ENCODE assay signal across 1 cellular context in the genomic region with DNA sequence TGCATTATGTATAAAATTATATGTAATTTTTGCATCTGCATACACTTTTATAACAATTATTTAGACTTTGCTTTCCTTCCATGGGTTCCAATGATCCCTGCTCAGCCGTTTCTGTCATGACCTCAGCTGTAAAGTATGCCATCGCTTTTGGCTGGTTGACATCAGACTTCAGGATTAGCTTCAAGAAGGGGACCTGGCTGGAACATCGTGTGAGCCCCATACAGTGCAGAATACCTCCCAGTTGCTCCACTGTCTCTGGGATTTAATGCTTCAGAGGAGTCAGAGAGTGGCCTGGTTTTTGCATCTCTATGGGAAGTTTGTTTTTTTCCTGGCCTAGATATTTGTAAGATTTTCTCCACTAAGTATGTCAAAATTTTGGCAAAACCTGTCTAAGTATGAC.
TF ChIP-seq lines count a peak whose summit lies in the region.

No MANE protein-coding gene starts in this region.

TF ChIP-seq in IMR-90, 13 proteins besides CTCF, POLR2A, EP300 and RAD21 (continued from another document):
- TF ChIP-seq MXI1 (IDR thresholded peaks at IDR 0.05; ENCODE audit: borderline replicate concordance, low read depth, low read length): no peak
- no peak for TF ChIP-seq MAFK (IDR thresholded peaks at IDR 0.05; ENCODE audit: low read depth, low read length)
- TF ChIP-seq SMC3 (IDR thresholded peaks at IDR 0.05; ENCODE audit: low read depth, low read length): no peak
- TF ChIP-seq BHLHE40 (IDR thresholded peaks at IDR 0.05; ENCODE audit: low read depth, low read length): no peak
TF ChIP-seq in IMR-90: peak in this region for 0.
